ENCODE assay signal across 11 cellular contexts in genomic region chr10:6176691-6177231, GRCh38. TPM values are rescaled to one million over a fixed set of nuclear protein-coding genes. Genes with fewer than 3 reads are reported as not detected.
DNase-seq lines count a peak whose midpoint lies in the region; ATAC-seq and TF ChIP-seq lines count a peak whose summit lies in the region.
"Had no signal": no experiment of that assay in that cellular context is flagged by ENCODE, and none has a peak within 500 bp of the region (broad histone marks: within the 10 kb centered on the region; RNA-seq: fewer than 3 reads in every experiment).

No MANE protein-coding gene starts in this region.

- 70% methylated on average over 7 of the region's 8 CpGs for WGBS in mesenchymal stem cell

- peaks cover 34% of the 10 kb centered on the region for H3K4me1 Mint-ChIP-seq in central memory CD8-positive, alpha-beta T cell

- no peak overlapping the region for H3K4me3 ChIP-seq in A673 (ENCODE audit: low read depth, low read length, poor library complexity, severe bottlenecking)
- H3K4me3 ChIP-seq in mesenchymal stem cell (ENCODE audit: insufficient read depth in 1 of 2, low read depth in 1 of 2, low read length in 2 of 2) = no peak overlapping the region
- H3K4me3 ChIP-seq: BLaER1 had no signal

- H2BK5ac ChIP-seq in mesenchymal stem cell (ENCODE audit: low read depth, low read length, poor library complexity, severe bottlenecking) = no peak overlapping the region

- H3K79me1 ChIP-seq in mesenchymal stem cell (replicated peaks; ENCODE audit: low read length, poor library complexity, severe bottlenecking) = peaks cover 50% of the 10 kb centered on the region

- peaks cover 2% of the 10 kb centered on the region for H3K36me3 Mint-ChIP-seq in central memory CD8-positive, alpha-beta T cell (ENCODE audit: insufficient read depth)
- H3K36me3 Mint-ChIP-seq: naive B cell had no signal

- H3K27ac ChIP-seq in A673 (ENCODE audit: low read depth, low read length, poor library complexity, severe bottlenecking) = peak overlapping the region; percentile 10
- H3K27ac ChIP-seq in mesenchymal stem cell (ENCODE audit: low read length, poor library complexity, severe bottlenecking) = no peak overlapping the region
- H3K27ac ChIP-seq: BLaER1 had no signal

- ATAC-seq in central memory CD8-positive, alpha-beta T cell (replicated peaks; ENCODE audit: extremely low read depth, poor library complexity, severe bottlenecking) = no peak
- ATAC-seq in GM19395 (IDR thresholded peaks at IDR 0.05; ENCODE audit: unreplicated experiment) (no peak), HG02981 (IDR thresholded peaks at IDR 0.05; ENCODE audit: unreplicated experiment) (no peak)

- in situ Hi-C loops in GM13976 (cut with MboI; ENCODE audit: low sequenced_read_pairs, unreplicated experiment) = no loop called here

- H2AFZ ChIP-seq in mesenchymal stem cell (ENCODE audit: low read depth, low read length) = no peak overlapping the region

- no peak overlapping the region for H2AK5ac ChIP-seq in mesenchymal stem cell (ENCODE audit: low read length, severe bottlenecking)

- no peak overlapping the region for H3K4me3 Mint-ChIP-seq in central memory CD8-positive, alpha-beta T cell
- H3K4me3 Mint-ChIP-seq: naive B cell had no signal

- no peak overlapping the region for H4K8ac ChIP-seq in mesenchymal stem cell (ENCODE audit: low read length)

- TF ChIP-seq CTCF in A673 (conservative IDR thresholded peaks at IDR 0.05; ENCODE audit: low read depth, low read length) (no peak), GM13976 (IDR thresholded peaks at IDR 0.05; ENCODE audit: borderline replicate concordance, control extremely low read depth, extremely low read depth, insufficient read depth, missing control alignments) (no peak)

- H4K91ac ChIP-seq in mesenchymal stem cell (ENCODE audit: low read length) = no peak overlapping the region

- no peak overlapping the region for H3K9ac ChIP-seq in mesenchymal stem cell (ENCODE audit: low read length)
- H3K9ac ChIP-seq: BLaER1 had no signal

- DNase-seq in A673 (ENCODE audit: low spot score) (no peak), M059J (ENCODE audit: low read depth) (peak; percentile 39), mesenchymal stem cell (peak; percentile 77), KG1 (lab: John Stamatoyannopoulos, UW) (no peak), GM13976 (ENCODE audit: low spot score) (no peak)
- DNase-seq in central memory CD8-positive, alpha-beta T cell (ENCODE audit: low spot score in 2 of 2) = no peak
- DNase-seq: activated CD4-positive, CD25-positive, alpha-beta regulatory T cell; naive B cell had no signal

- intact Hi-C loops in A673 (cut with micrococcal nuclease; ENCODE audit: unreplicated experiment) = no loop called here

- H3K4me1 ChIP-seq in A673 (ENCODE audit: insufficient read depth, low read length, poor library complexity, severe bottlenecking) (peaks cover 6% of the 10 kb centered on the region), mesenchymal stem cell (ENCODE audit: control insufficient read depth, insufficient read depth, low read depth, low read length) (peaks cover 14% of the 10 kb centered on the region)

- H3K23ac ChIP-seq in mesenchymal stem cell (ENCODE audit: low read length in 2 of 2) = no peak overlapping the region

- POLR2A ChIA-PET in A673 (lab: Charles Lee; ENCODE audit: low non-redundant PET) = interaction anchor here (0.7 kb wide), 1 partner anchor 60 kb away, joined by 3 read pairs; no protein-coding TSS in a partner anchor

- no TSS peak for BruUV-seq in A673 (replicated peaks; lab: Mats Ljungman, UMichigan)

- peak overlapping the region in 1 of 2 experiments; percentile 16 for H3K4ac ChIP-seq in mesenchymal stem cell (ENCODE audit: low read depth in 1 of 2, low read length in 2 of 2)

- no peak overlapping the region for H2BK15ac ChIP-seq in mesenchymal stem cell (ENCODE audit: low read depth, poor library complexity, severe bottlenecking)

- peak overlapping the region in 1 of 2 experiments; percentile 35 for H3K14ac ChIP-seq in mesenchymal stem cell (ENCODE audit: low read length in 2 of 2)

- H3K27me3 Mint-ChIP-seq in central memory CD8-positive, alpha-beta T cell = no peaks in the 10 kb centered on the region
- H3K27me3 Mint-ChIP-seq: naive B cell had no signal

- H3K27me3 ChIP-seq in A673 (replicated peaks; ENCODE audit: insufficient read depth, low read depth, low read length, poor library complexity) = no peaks in the 10 kb centered on the region
- H3K27me3 ChIP-seq in mesenchymal stem cell (ENCODE audit: control insufficient read depth in 1 of 2, insufficient read depth in 1 of 2, low read length in 2 of 2) = peaks cover 0 to 8% of the 10 kb centered on the region in 2 experiments
- H3K27me3 ChIP-seq: BLaER1 had no signal

- H3K36me3 ChIP-seq in A673 (ENCODE audit: insufficient read depth, low read length, poor library complexity, severe bottlenecking) (no peaks in the 10 kb centered on the region), mesenchymal stem cell (ENCODE audit: control insufficient read depth in 1 of 2, insufficient read depth in 2 of 2, low read depth in 1 of 2, low read length in 2 of 2) (peaks cover 5 to 20% of the 10 kb centered on the region in 2 experiments)

- no peaks in the 10 kb centered on the region for H3K9me3 Mint-ChIP-seq in central memory CD8-positive, alpha-beta T cell

- H3K4me2 ChIP-seq in mesenchymal stem cell (ENCODE audit: low read length, poor library complexity, severe bottlenecking) = no peak overlapping the region
- H3K4me2 ChIP-seq: BLaER1 had no signal

- H3K9me3 ChIP-seq in A673 (ENCODE audit: low read depth, low read length, poor library complexity, severe bottlenecking) (no peaks in the 10 kb centered on the region), mesenchymal stem cell (ENCODE audit: control insufficient read depth, low read length) (no peaks in the 10 kb centered on the region)
- H3K9me3 ChIP-seq: BLaER1 had no signal

- CTCF ChIA-PET in A673 (lab: Charles Lee) = interaction anchor here (1.0 kb wide), 1 partner anchor 26 kb away, joined by 4 read pairs; no protein-coding TSS in a partner anchor

- peak overlapping the region in 1 of 2 experiments; percentile 37 for H3K18ac ChIP-seq in mesenchymal stem cell (ENCODE audit: low read depth in 1 of 2, low read length in 2 of 2)

- peak overlapping the region in 1 of 2 experiments; percentile 10 for H2BK12ac ChIP-seq in mesenchymal stem cell (ENCODE audit: low read length in 2 of 2)

- H3K27ac Mint-ChIP-seq in central memory CD8-positive, alpha-beta T cell (ENCODE audit: low read depth) = peak overlapping the region; percentile 89

- no peak overlapping the region for H2BK120ac ChIP-seq in mesenchymal stem cell (ENCODE audit: low read depth, low read length)

RNA-seq across cellular contexts. Expression of gene PFKFB3, which starts 26.0 kb away (rescaled TPM):
- 42.8 and 53.0 TPM in 2 replicates for total RNA-seq in A673 (2021)
- total RNA-seq in M059J (2014; rRNA removed; shearing (Covaris generic)) = 20.3 and 23.4 TPM in 2 replicates
- 14.6 TPM for polyA plus RNA-seq in mesenchymal stem cell (2013, experiment 1 of 2)
- polyA plus RNA-seq in mesenchymal stem cell (2013, experiment 2 of 2) = 15.8 TPM

Comparison
In these comparisons a context has a peak if more than half of its experiments do, and no peak if none do; other contexts are left out.
1. DNase-seq: peak in M059J (single experiment) and mesenchymal stem cell (single experiment); none in A673 (single experiment), central memory CD8-positive, alpha-beta T cell (0 of 2), KG1 (single experiment) and GM13976 (single experiment).